Comparison of ENCODE assay signal across 13 cellular contexts in genomic region chr4:132646186-132646585, GRCh38.
DNase-seq lines count a peak whose midpoint lies in the region; ATAC-seq, FAIRE-seq and TF ChIP-seq lines count a peak whose summit lies in the region.
"Had no signal": no experiment of that assay in that cellular context is flagged by ENCODE, and none has a peak within 500 bp of the region (broad histone marks: within the 10 kb centered on the region; RNA-seq: fewer than 3 reads in every experiment).

No MANE protein-coding gene starts in this region.

- H3K27me3 ChIP-seq in CD4-positive, alpha-beta T cell (ENCODE audit: control insufficient read depth, insufficient read depth, low read length), result no peaks in the 10 kb centered on the region
- H3K27me3 ChIP-seq: sigmoid colon, vagina had no signal

- DNase-seq in urothelium cell line (ENCODE audit: low spot score), result peak; percentile 1
- DNase-seq in CD4-positive, alpha-beta T cell, result no peak
- DNase-seq in activated naive CD4-positive, alpha-beta T cell treated with Interleukin-2 at 50 U/mL for 16 hours, result no peak
- DNase-seq in HUDEP-2 (lab: John Stamatoyannopoulos, UW; ENCODE audit: unreplicated experiment in 76 of 76), result no peak
- DNase-seq: activated CD8-positive, alpha-beta memory T cell treated with anti-CD3 and anti-CD28 coated beads for 24 hours; NCI-H510A treated with DMSO at 0.1 percent for 48 hours; sigmoid colon had no signal

- no peaks in the 10 kb centered on the region for H3K27me3 Mint-ChIP-seq in CD4-positive, alpha-beta T cell

- TF ChIP-seq CTCF in CD4-positive, alpha-beta T cell (IDR thresholded peaks at IDR 0.05), result no peak

- FAIRE-seq in urothelium cell line (lab: Jason Lieb, UNC), result no peak
- FAIRE-seq: K562 had no signal

- peak; percentile 86 for ATAC-seq in GM19023 (IDR thresholded peaks at IDR 0.05; ENCODE audit: unreplicated experiment)
- ATAC-seq in HG02610 (IDR thresholded peaks at IDR 0.05; ENCODE audit: unreplicated experiment), result peak; percentile 98
- ATAC-seq in HG03432 (IDR thresholded peaks at IDR 0.05; ENCODE audit: unreplicated experiment), result peak; percentile 96
- ATAC-seq in CD4-positive, alpha-beta T cell (ENCODE audit: poor library complexity), result no peak
- ATAC-seq: K562, SK-N-SH treated with all-trans-retinoic acid at 6 μM for 48 hours had no signal

- peaks cover 2% of the 10 kb centered on the region for H3K9me3 Mint-ChIP-seq in CD4-positive, alpha-beta T cell

- CTCF ChIA-PET in CD4-positive, alpha-beta T cell (lab: Charles Lee), result no interaction called here

- POLR2A ChIA-PET in CD4-positive, alpha-beta T cell (lab: Charles Lee), result no interaction called here

- H3K36me3 Mint-ChIP-seq in CD4-positive, alpha-beta T cell (ENCODE audit: low read depth), result no peaks in the 10 kb centered on the region

- H3K27ac ChIP-seq in CD4-positive, alpha-beta T cell (ENCODE audit: low read depth, low read length), result no peak overlapping the region
- H3K27ac ChIP-seq: sigmoid colon, vagina had no signal

- intact Hi-C loops in CD4-positive, alpha-beta T cell (cut with DNase I, micrococcal nuclease), result no loop called here

- no peaks in the 10 kb centered on the region for H3K4me1 Mint-ChIP-seq in CD4-positive, alpha-beta T cell (ENCODE audit: low read depth)

- H3K27ac Mint-ChIP-seq in CD4-positive, alpha-beta T cell, result no peak overlapping the region

- H3K9me3 ChIP-seq in CD4-positive, alpha-beta T cell (ENCODE audit: control insufficient read depth, low read length), result no peaks in the 10 kb centered on the region
- H3K9me3 ChIP-seq: sigmoid colon, vagina had no signal

- no peak overlapping the region for H3K4me3 Mint-ChIP-seq in CD4-positive, alpha-beta T cell
